9 cellular contexts compared by ENCODE assay signal in the genomic region with DNA sequence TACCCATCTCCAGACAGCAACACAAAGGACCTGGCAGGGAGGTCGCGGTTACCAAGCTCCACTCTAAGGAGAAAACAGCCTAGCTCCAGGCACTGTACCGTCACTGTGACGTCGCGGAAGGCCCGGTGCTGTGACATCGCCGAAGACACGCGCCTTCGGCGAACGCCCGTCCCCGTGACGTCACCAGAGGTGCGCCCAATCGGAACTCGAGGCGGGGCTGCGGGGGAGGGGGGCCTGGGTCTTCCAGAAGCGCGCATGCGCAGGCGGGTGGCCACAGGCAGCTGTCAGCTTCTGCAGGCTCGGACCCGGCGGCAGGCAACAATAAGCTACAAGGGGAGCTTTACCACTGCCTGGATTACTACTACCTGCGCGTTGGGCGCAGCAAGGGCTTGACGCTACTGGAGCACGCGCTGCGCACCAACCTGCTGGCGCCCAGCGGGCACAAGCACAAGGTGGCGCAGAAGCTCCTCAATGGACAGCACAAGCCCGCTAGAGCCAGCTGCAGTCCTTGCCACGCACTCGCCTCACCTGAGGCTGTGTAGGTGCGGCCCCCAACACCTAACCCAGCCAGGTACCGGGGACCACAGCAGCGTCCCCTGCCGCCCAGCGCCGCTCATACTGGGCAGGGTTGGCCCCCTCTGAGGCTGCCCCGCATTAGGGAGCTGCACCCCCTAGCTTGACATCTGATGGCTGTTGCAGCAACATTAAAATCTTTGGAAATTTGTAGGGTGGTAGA.
DNase-seq lines count a peak whose midpoint lies in the region; ATAC-seq and TF ChIP-seq lines count a peak whose summit lies in the region.
"Had no signal": no experiment of that assay in that cellular context is flagged by ENCODE, and none has a peak within 500 bp of the region (broad histone marks: within the 10 kb centered on the region; RNA-seq: fewer than 3 reads in every experiment).

No MANE protein-coding gene starts in this region.

- no peaks in the 10 kb centered on the region for H3K27me3 ChIP-seq in stomach smooth muscle (ENCODE audit: control insufficient read depth in 1 of 2, insufficient read depth in 2 of 2, low read length in 2 of 2)
- H3K27me3 ChIP-seq: BLaER1 treated with 17β-estradiol and CSF1 and Interleukin-3, amounts not matched to agents 10 nM and 100 nM had no signal

- no peaks in the 10 kb centered on the region for H3K9me3 Mint-ChIP-seq in activated naive CD4-positive, alpha-beta T cell treated with anti-CD3 and anti-CD28 coated beads, Interleukin-2, amount 50 U/mL, for 72 hours

- peaks cover 10% of the 10 kb centered on the region for H3K4me1 ChIP-seq in stomach smooth muscle (ENCODE audit: control insufficient read depth, insufficient read depth, low read length)

- peak overlapping the region in 1 of 2 donors; percentile 62 for H3K9ac ChIP-seq in stomach smooth muscle (ENCODE audit: low read length in 2 of 2)
- H3K9ac ChIP-seq: BLaER1 treated with 17β-estradiol and CSF1 and Interleukin-3, amounts not matched to agents 10 nM and 100 nM had no signal

- peak; percentile 6 to 17 for DNase-seq in NOMO-1 (lab: John Stamatoyannopoulos, UW; ENCODE audit: unreplicated experiment in 2 of 2)
- DNase-seq in NOMO-1 treated with dmso at 0.1 percent for 144 hours (lab: John Stamatoyannopoulos, UW; ENCODE audit: unreplicated experiment), result no peak
- peak; percentile 93 for DNase-seq in RWPE1 (ENCODE audit: low spot score)
- DNase-seq in activated naive CD4-positive, alpha-beta T cell treated with anti-CD3 and anti-CD28 coated beads, Interleukin-2, amount 50 U/mL, for 72 hours (ENCODE audit: low spot score in 2 of 2), result peak; percentile 82 to 84
- DNase-seq in glomerular endothelial cell (ENCODE audit: extremely low read depth, low read depth, low spot score), result peak; percentile 33
- peak; percentile 24 for DNase-seq in non-pigmented ciliary epithelial cell (ENCODE audit: low read depth)

- TF ChIP-seq CTCF in RWPE1 (conservative IDR thresholded peaks at IDR 0.05; ENCODE audit: low read depth), result peak; percentile 64

- H3K27ac ChIP-seq in RWPE1, result peak overlapping the region; percentile 38
- H3K27ac ChIP-seq in stomach smooth muscle (ENCODE audit: low read length), result no peak overlapping the region

- no peaks in the 10 kb centered on the region for H3K9me3 ChIP-seq in stomach smooth muscle (ENCODE audit: control insufficient read depth in 2 of 2, low read length in 2 of 2)

- peak overlapping the region in 1 of 2 donors; percentile 77 for H3K27ac Mint-ChIP-seq in activated naive CD4-positive, alpha-beta T cell treated with anti-CD3 and anti-CD28 coated beads, Interleukin-2, amount 50 U/mL, for 72 hours

- peak overlapping the region; percentile 67 to 80 for H3K4me3 ChIP-seq in stomach smooth muscle (ENCODE audit: low read length in 2 of 2)
- H3K4me3 ChIP-seq: BLaER1 treated with 17β-estradiol and CSF1 and Interleukin-3, amounts not matched to agents 10 nM and 100 nM had no signal

- no peaks in the 10 kb centered on the region for H3K36me3 Mint-ChIP-seq in activated naive CD4-positive, alpha-beta T cell treated with anti-CD3 and anti-CD28 coated beads, Interleukin-2, amount 50 U/mL, for 72 hours

- CTCF ChIA-PET in RWPE1 (lab: Yijun Ruan, JAX), result interaction anchor here (0.6 to 1.0 kb wide), 4 partner anchors 31 to 212 kb away, joined by 3 to 4 read pairs (median 3); no protein-coding TSS in a partner anchor

- ATAC-seq in HG03442 (IDR thresholded peaks at IDR 0.05; ENCODE audit: unreplicated experiment), result peak; percentile 68
- ATAC-seq in activated naive CD4-positive, alpha-beta T cell treated with anti-CD3 and anti-CD28 coated beads, Interleukin-2, amount 50 U/mL, for 72 hours, result peak; percentile 86

- peaks cover 0 to 9% of the 10 kb centered on the region in 2 donors for H3K36me3 ChIP-seq in stomach smooth muscle (ENCODE audit: control insufficient read depth in 2 of 2, insufficient read depth in 2 of 2, low read length in 2 of 2)

- POLR2A ChIA-PET in RWPE1 (lab: Yijun Ruan, JAX; ENCODE audit: low non-redundant PET), result no interaction called here
